Comparison of ENCODE assay signal across 8 cellular contexts in genomic region chr11:18615628-18616392, GRCh38. TPM values are rescaled to one million over a fixed set of nuclear protein-coding genes. Genes with fewer than 3 reads are reported as not detected.
DNase-seq lines count a peak whose midpoint lies in the region; ATAC-seq lines count a peak whose summit lies in the region.

No MANE protein-coding gene starts in this region.

- H3K36me3 Mint-ChIP-seq in central memory CD8-positive, alpha-beta T cell (ENCODE audit: insufficient read depth) = peaks cover 31% of the 10 kb centered on the region

- intact Hi-C loops in left colon (cut with DNase I, micrococcal nuclease) = no loop called here

- no peaks in the 10 kb centered on the region for H3K9me3 Mint-ChIP-seq in central memory CD8-positive, alpha-beta T cell

- no peak overlapping the region for H3K4me3 Mint-ChIP-seq in central memory CD8-positive, alpha-beta T cell

- ATAC-seq in GM18499 (IDR thresholded peaks at IDR 0.05; ENCODE audit: insufficient read depth, unreplicated experiment) = peak; percentile 95
- ATAC-seq in GM21576 (IDR thresholded peaks at IDR 0.05; ENCODE audit: unreplicated experiment) = peak; percentile 91
- peak; percentile 87 for ATAC-seq in HG03571 (IDR thresholded peaks at IDR 0.05; ENCODE audit: unreplicated experiment)
- ATAC-seq in central memory CD8-positive, alpha-beta T cell (replicated peaks; ENCODE audit: extremely low read depth, poor library complexity, severe bottlenecking) = no peak
- no peak for ATAC-seq in left colon

- no peaks in the 10 kb centered on the region for H3K27me3 Mint-ChIP-seq in central memory CD8-positive, alpha-beta T cell

- DNase-seq in central memory CD8-positive, alpha-beta T cell (ENCODE audit: low spot score in 2 of 2) = no peak
- DNase-seq in UCSD-AML1 (lab: John Stamatoyannopoulos, UW; ENCODE audit: unreplicated experiment) (no peak), left colon (no peak), NCI-H1694 (lab: John Stamatoyannopoulos, UW) (no peak)
- no peak for DNase-seq in activated effector memory CD4-positive, alpha-beta T cell treated with Interleukin-2 at 50 U/mL for 16 hours

- peak overlapping the region; percentile 15 for H3K27ac Mint-ChIP-seq in central memory CD8-positive, alpha-beta T cell (ENCODE audit: low read depth)

- peaks cover 33% of the 10 kb centered on the region for H3K4me1 Mint-ChIP-seq in central memory CD8-positive, alpha-beta T cell

RNA-seq across cellular contexts. Expression of gene MISFA, which starts 16.2 kb away (rescaled TPM):
- 1 to 10 TPM; 1.8 to 2.0 TPM for total RNA-seq in left colon

RNA-seq across cellular contexts. Expression of gene SPTY2D1, which starts 18.3 kb away (rescaled TPM):
- 10 to 100 TPM; 19.9 to 20.2 TPM for total RNA-seq in left colon

RNA-seq across cellular contexts. Expression of gene UEVLD, which starts 27.3 kb away (rescaled TPM):
- total RNA-seq in left colon = 10 to 100 TPM; 32.7 to 36.3 TPM

Comparison
In these comparisons a context has a peak if more than half of its experiments do, and no peak if none do; other contexts are left out.
1. ATAC-seq: peak in GM18499 (single experiment), GM21576 (single experiment) and HG03571 (single experiment); none in central memory CD8-positive, alpha-beta T cell (single experiment) and left colon (single experiment).